Comparison of ENCODE assay signal across 1 cellular context in genomic region chr1:178726545-178726944, GRCh38.
TF ChIP-seq lines count a peak whose summit lies in the region.

No MANE protein-coding gene starts in this region.

TF ChIP-seq in HepG2, 621 proteins besides CTCF, POLR2A, EP300 and RAD21:
- TF ChIP-seq RCOR2 (CRISPR knock-in tag; IDR thresholded peaks at IDR 0.05) (no peak), ZNF784 (CRISPR knock-in tag; IDR thresholded peaks at IDR 0.05; ENCODE audit: borderline replicate concordance) (no peak), HNRNPK (IDR thresholded peaks at IDR 0.05; ENCODE audit: low read depth, low read length, poor library complexity, severe bottlenecking) (peak; percentile 39), DRAP1 (CRISPR knock-in tag; IDR thresholded peaks at IDR 0.05) (no peak), ZBTB33 (CRISPR knock-in tag; IDR thresholded peaks at IDR 0.05) (no peak), ZNF768 (CRISPR knock-in tag; IDR thresholded peaks at IDR 0.05) (no peak), TBP (CRISPR knock-in tag; IDR thresholded peaks at IDR 0.05) (no peak), ZNF878 (CRISPR knock-in tag; IDR thresholded peaks at IDR 0.05) (no peak)
